1 cellular context compared by ENCODE assay signal in the genomic region with DNA sequence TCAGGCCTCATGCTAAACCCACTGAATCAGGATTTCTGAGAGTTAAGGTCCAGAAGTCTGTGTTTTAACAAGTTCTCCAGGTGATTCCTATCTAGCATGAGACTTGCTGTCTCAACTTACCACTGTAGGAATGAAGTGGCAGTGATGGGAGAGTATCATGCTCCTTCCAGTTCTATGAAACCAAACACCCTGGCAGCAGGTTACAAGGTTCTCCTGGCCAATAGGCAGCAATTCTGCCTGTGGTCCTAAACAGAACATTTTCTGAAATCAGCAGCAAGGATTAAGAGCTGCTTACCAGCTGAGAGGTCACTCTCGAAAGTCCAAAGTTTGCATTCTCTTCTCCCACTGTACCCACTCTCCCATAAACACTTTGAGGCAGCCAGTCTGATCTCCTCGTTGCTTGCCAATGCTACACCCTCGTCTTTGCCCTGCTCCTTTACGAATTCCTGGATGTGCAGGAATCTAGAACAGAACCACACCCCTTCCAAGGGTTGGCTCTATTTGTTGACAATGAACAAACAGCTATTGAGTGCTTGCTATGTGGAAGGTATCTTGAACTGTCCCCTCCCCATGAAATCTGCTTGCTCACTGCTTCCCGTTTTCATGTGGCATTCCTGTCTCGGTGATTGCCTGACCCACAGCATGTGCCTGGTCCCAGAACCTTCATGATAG.
TF ChIP-seq lines count a peak whose summit lies in the region.

No MANE protein-coding gene starts in this region.

TF ChIP-seq in H1, 55 proteins besides CTCF, POLR2A, EP300 and RAD21:
- no peak for TF ChIP-seq JUND (IDR thresholded peaks at IDR 0.05; ENCODE audit: low read length)
- TF ChIP-seq, protein P1, sequence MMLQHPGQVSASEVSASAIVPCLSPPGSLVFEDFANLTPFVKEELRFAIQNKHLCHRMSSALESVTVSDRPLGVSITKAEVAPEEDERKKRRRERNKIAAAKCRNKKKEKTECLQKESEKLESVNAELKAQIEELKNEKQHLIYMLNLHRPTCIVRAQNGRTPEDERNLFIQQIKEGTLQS (IDR thresholded peaks at IDR 0.05; ENCODE audit: insufficient read depth, low read depth, low read length), result no peak
- TF ChIP-seq, protein P2, sequence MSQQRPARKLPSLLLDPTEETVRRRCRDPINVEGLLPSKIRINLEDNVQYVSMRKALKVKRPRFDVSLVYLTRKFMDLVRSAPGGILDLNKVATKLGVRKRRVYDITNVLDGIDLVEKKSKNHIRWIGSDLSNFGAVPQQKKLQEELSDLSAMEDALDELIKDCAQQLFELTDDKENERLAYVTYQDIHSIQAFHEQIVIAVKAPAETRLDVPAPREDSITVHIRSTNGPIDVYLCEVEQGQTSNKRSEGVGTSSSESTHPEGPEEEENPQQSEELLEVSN (IDR thresholded peaks at IDR 0.05), result no peak
- TF ChIP-seq BRCA1 (IDR thresholded peaks at IDR 0.05; ENCODE audit: low read depth, low read length), result no peak
- TF ChIP-seq HDAC2 (IDR thresholded peaks at IDR 0.05; ENCODE audit: borderline replicate concordance in 1 of 2, low read depth in 2 of 2, low read length in 2 of 2), result no peak
- TF ChIP-seq BACH1 (IDR thresholded peaks at IDR 0.05; ENCODE audit: low read length), result no peak
- TF ChIP-seq NRF1 (IDR thresholded peaks at IDR 0.05; ENCODE audit: low read depth, low read length), result no peak
- no peak for TF ChIP-seq CBX8 (IDR thresholded peaks at IDR 0.05; ENCODE audit: borderline replicate concordance, low read depth, low read length)
- TF ChIP-seq RNF2 (IDR thresholded peaks at IDR 0.05; ENCODE audit: borderline replicate concordance, low read depth, low read length, missing control alignments, poor library complexity, severe bottlenecking), result no peak
- TF ChIP-seq BCL11A (IDR thresholded peaks at IDR 0.05; ENCODE audit: low read depth in 2 of 2, low read length in 2 of 2), result no peak
